10 cellular contexts compared by ENCODE assay signal in the genomic region with DNA sequence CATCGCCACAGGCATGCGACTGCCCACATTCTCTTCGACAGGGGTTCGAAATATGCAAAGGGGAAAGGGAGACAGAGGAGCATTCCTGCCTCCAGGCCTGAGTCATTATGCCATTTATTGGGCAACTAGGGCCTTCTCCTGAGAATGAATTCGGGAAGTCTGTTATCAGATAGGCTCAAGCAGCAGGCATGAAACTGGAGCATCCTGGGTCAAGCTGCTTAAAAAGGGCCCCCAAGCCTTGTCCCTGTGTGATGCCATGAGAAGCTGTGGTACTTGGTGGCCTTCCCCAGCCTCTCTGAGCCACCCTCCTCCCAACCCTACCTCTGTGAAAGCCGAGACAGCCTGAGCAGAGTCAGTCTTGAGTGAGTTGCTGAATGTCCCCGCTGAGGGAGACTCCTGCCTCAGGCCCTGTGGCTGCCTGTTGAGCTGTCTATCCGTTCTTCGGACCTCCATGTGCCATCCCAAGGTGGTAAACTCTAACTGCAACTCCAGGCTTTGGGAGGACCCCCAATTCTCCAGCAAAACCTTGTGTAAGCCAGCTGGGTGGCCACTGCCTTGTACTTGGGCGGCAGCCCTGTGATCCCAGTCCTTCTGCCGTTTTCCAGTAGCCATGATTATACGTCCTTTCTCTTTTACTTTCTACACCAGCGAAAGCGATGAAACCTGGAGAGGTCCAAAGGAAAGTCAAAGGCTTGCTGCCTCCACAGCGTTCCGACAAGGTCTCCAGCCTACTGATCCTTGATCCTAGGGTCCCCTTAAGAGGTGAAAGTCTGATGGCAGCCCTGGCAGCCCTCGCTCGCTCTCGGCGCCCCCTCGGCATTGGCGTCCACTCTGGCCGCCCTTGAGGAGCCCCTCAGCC. TPM values are rescaled to one million over a fixed set of nuclear protein-coding genes. Genes with fewer than 3 reads are reported as not detected.
DNase-seq lines count a peak whose midpoint lies in the region; ATAC-seq, FAIRE-seq and TF ChIP-seq lines count a peak whose summit lies in the region.
"Had no signal": no experiment of that assay in that cellular context is flagged by ENCODE, and none has a peak within 500 bp of the region (broad histone marks: within the 10 kb centered on the region; RNA-seq: fewer than 3 reads in every experiment).

No MANE protein-coding gene starts in this region.

- H3K27ac ChIP-seq in GM23248 (peak overlapping the region; percentile 78), GM12878 (ENCODE audit: control insufficient read depth, insufficient read depth) (peak overlapping the region; percentile 90), mucosa of rectum (ENCODE audit: low read depth in 2 of 2, low read length in 2 of 2) (peak overlapping the region in 1 of 2 donors; percentile 58), esophagus squamous epithelium (peak overlapping the region in 2 of 4 donors; percentile 62 to 64)

- WGBS in GM23248 (ENCODE audit: low coverage in 1 of 2, low lambda C conversion rate in 2 of 2, missing lambda C conversion rate in 2 of 2), 2 experiments = 66 to 81% methylated on average over 12 to 21 of the region's 23 CpGs
- whole genome bisulfite sequencing in GM12878 (ENCODE audit: insufficient coverage, insufficient replicate concordance, low lambda C conversion rate, missing lambda C conversion rate) = 36% methylated on average over 23 of the region's 23 CpGs
- 59 to 97% methylated on average over 5 to 17 of the region's 23 CpGs for WGBS in esophagus squamous epithelium, 2 donors

- POLR2A ChIA-PET in GM12878 (lab: Charles Lee) = no interaction called here

- H3K27me3 ChIP-seq in GM23248 (replicated peaks; ENCODE audit: insufficient read depth) (no peaks in the 10 kb centered on the region), GM12878 (replicated peaks in 1 of 2; ENCODE audit: control insufficient read depth in 2 of 2, insufficient read depth in 2 of 2, low read length in 1 of 2) (no peaks in the 10 kb centered on the region), mucosa of rectum (ENCODE audit: control insufficient read depth in 2 of 2, insufficient read depth in 2 of 2, low read length in 2 of 2) (no peaks in the 10 kb centered on the region), esophagus squamous epithelium (no peaks in the 10 kb centered on the region)

- no peaks in the 10 kb centered on the region for H3K36me3 ChIP-seq in GM23248 (ENCODE audit: low read depth)
- H3K36me3 ChIP-seq in GM12878 (ENCODE audit: control insufficient read depth in 2 of 2, insufficient read depth in 2 of 2, low read length in 1 of 2) = no peaks in the 10 kb centered on the region; a peak in 1 of 4 replicates
- no peaks in the 10 kb centered on the region for H3K36me3 ChIP-seq in mucosa of rectum (ENCODE audit: control insufficient read depth in 2 of 2, insufficient read depth in 2 of 2, low read length in 2 of 2)
- H3K36me3 ChIP-seq in esophagus squamous epithelium = peaks cover 0 to 11% (median 0%) of the 10 kb centered on the region in 3 donors

- TF ChIP-seq EP300 in GM12878 (IDR thresholded peaks at IDR 0.05; ENCODE audit: borderline replicate concordance in 1 of 2, control insufficient read depth in 1 of 2, low read depth in 2 of 2, low read length in 2 of 2) = no peak

- H3K79me2 ChIP-seq in GM23248 (ENCODE audit: insufficient read depth) = 0 out of 2 replicates have a peak, but pooled peaks cover 4% of the 10 kb centered on the region
- H3K79me2 ChIP-seq in GM12878 (ENCODE audit: control insufficient read depth, insufficient read depth, low read length) = peaks cover 4% of the 10 kb centered on the region

- in situ Hi-C loops in GM23248 (cut with MboI) = no loop called here
- in situ Hi-C loops in GM12878 (cut with MboI) = no loop called here

- H4K20me1 ChIP-seq in GM23248 (ENCODE audit: insufficient read depth) (no peaks in the 10 kb centered on the region), GM12878 (ENCODE audit: control insufficient read depth, insufficient read depth) (no peaks in the 10 kb centered on the region)

- H3K4me1 ChIP-seq in GM23248 (ENCODE audit: insufficient read depth) (peaks cover 24% of the 10 kb centered on the region), GM12878 (ENCODE audit: control insufficient read depth, insufficient read depth, low read length) (peaks cover 31% of the 10 kb centered on the region), mucosa of rectum (ENCODE audit: control insufficient read depth in 2 of 2, insufficient read depth in 2 of 2, low read length in 2 of 2) (peaks cover 9 to 14% of the 10 kb centered on the region in 2 donors), esophagus squamous epithelium (peaks cover 10 to 23% (median 16%) of the 10 kb centered on the region in 3 donors)

- RAD21 ChIA-PET in GM12878 (lab: Charles Lee; ENCODE audit: unreplicated experiment) = interaction anchor here (1.0 kb wide), 1 partner anchor 21 kb away, joined by 3 read pairs; no protein-coding TSS in a partner anchor

- no peak for TF ChIP-seq CTCF in GM12878 (IDR thresholded peaks at IDR 0.05 in 2 of 3, conservative IDR thresholded peaks at IDR 0.05 in 1 of 3; ENCODE audit: control insufficient read depth in 2 of 3, extremely low read depth in 1 of 3, insufficient read depth in 1 of 3, low read depth in 3 of 3, low read length in 3 of 3)
- TF ChIP-seq CTCF in esophagus squamous epithelium (IDR thresholded peaks at IDR 0.05) = no peak

- H3K9me2 ChIP-seq in GM23248 (ENCODE audit: insufficient read depth) = no peaks in the 10 kb centered on the region

- DNase-seq in AG08396 (ENCODE audit: low spot score) (peak; percentile 66), GM23248 (peak; percentile 68), GM12878 (ENCODE audit: low read depth, low spot score) (no peak), esophagus squamous epithelium (lab: John Stamatoyannopoulos, UW) (no peak), urothelium cell line (ENCODE audit: low spot score) (no peak), erythroblast (lab: John Stamatoyannopoulos, UW) (no peak)
- DNase-seq: caudate nucleus, midbrain had no signal

- peak overlapping the region; percentile 60 for H3K9ac ChIP-seq in GM23248
- H3K9ac ChIP-seq in GM12878 (ENCODE audit: control insufficient read depth, insufficient read depth, low read length) = peak overlapping the region; percentile 71
- peak overlapping the region in 1 of 2 donors; percentile 75 for H3K9ac ChIP-seq in mucosa of rectum (ENCODE audit: low read depth in 1 of 2, low read length in 2 of 2)

- H3K9me3 ChIP-seq in GM23248 (ENCODE audit: low read depth) = no peaks in the 10 kb centered on the region
- H3K9me3 ChIP-seq in GM12878 (replicated peaks; ENCODE audit: control insufficient read depth, insufficient read depth, low read length) = no peaks in the 10 kb centered on the region
- H3K9me3 ChIP-seq in mucosa of rectum (ENCODE audit: control insufficient read depth in 2 of 2, low read length in 2 of 2) = no peaks in the 10 kb centered on the region
- H3K9me3 ChIP-seq in esophagus squamous epithelium = no peaks in the 10 kb centered on the region

- H2AFZ ChIP-seq in GM23248 (no peak overlapping the region), GM12878 (ENCODE audit: control insufficient read depth, low read depth, low read length) (peak overlapping the region; percentile 25)

- ATAC-seq in GM12878 = 0 out of 3 replicates have a peak, but pooled peaks have one; percentile 2
- no peak for ATAC-seq in GM21381 (IDR thresholded peaks at IDR 0.05; ENCODE audit: unreplicated experiment)

- TF ChIP-seq POLR2A in GM12878 (IDR thresholded peaks at IDR 0.05; ENCODE audit: low read depth, low read length) = no peak; the same call in 1 of the 2 replicates
- no peak for TF ChIP-seq POLR2A in esophagus squamous epithelium (IDR thresholded peaks at IDR 0.05)
- no peak for TF ChIP-seq POLR2A in erythroblast (IDR thresholded peaks at IDR 0.05; ENCODE audit: low read length)

- BruUV-seq in GM12878 (replicated peaks; lab: Mats Ljungman, UMichigan) = no TSS peak

- peak overlapping the region; percentile 61 for H3K4me2 ChIP-seq in GM23248 (ENCODE audit: unreplicated experiment)
- H3K4me2 ChIP-seq in GM12878 (ENCODE audit: control insufficient read depth, insufficient read depth) = peak overlapping the region; percentile 77

- CTCF ChIA-PET in GM12878 (lab: Yijun Ruan, JAX) = no interaction called here

- FAIRE-seq in GM12878 (lab: Jason Lieb, UNC) = no peak
- FAIRE-seq in urothelium cell line (lab: Jason Lieb, UNC) = no peak

- intact Hi-C loops in GM12878 (cut with micrococcal nuclease; ENCODE audit: unreplicated experiment) (no loop called here), esophagus squamous epithelium (cut with DNase I) (no loop called here)

- SMC1A ChIA-PET in GM12878 (lab: Charles Lee; ENCODE audit: uncharacterized antibody, unreplicated experiment) = no interaction called here

- no peak for TF ChIP-seq RAD21 in GM12878 (IDR thresholded peaks at IDR 0.05; ENCODE audit: insufficient read depth, low read depth, low read length)

- H3F3A ChIP-seq in GM23248 (ENCODE audit: insufficient read depth) = no peaks in the 10 kb centered on the region

- H3K4me3 ChIP-seq in GM23248 (no peak overlapping the region), GM12878 (peak overlapping the region; percentile 74), mucosa of rectum (ENCODE audit: low read length in 2 of 2) (peak overlapping the region; percentile 71 to 79), esophagus squamous epithelium (peak overlapping the region in 2 of 4 donors; percentile 69 to 70)

TF ChIP-seq in GM12878, 131 proteins besides CTCF, POLR2A, EP300 and RAD21:
- TF ChIP-seq YY1 (IDR thresholded peaks at IDR 0.05; ENCODE audit: low read depth, low read length) = 0 out of 2 replicates have a peak, but pooled peaks have one; percentile 20
- TF ChIP-seq CEBPB (IDR thresholded peaks at IDR 0.05; ENCODE audit: borderline replicate concordance in 1 of 2, low read depth in 2 of 2, low read length in 2 of 2) = no peak

RNA-seq across cellular contexts. Expression of a gene that starts 37.7 kb away (rescaled TPM):
- 8.5 and 8.7 TPM in 2 replicates for total RNA-seq in GM23248 (2014; rRNA removed; shearing (Covaris generic))
- polyA plus RNA-seq in GM23248 (2016; fragmentation: Nextera tagmentation; extraction: Ambion mirVana) (188 and 193 TPM in 2 replicates), GM12878 (2011; rRNA removed) (32.1 and 33.6 TPM in 2 replicates), GM12878 (2014; fragmentation: Illumina TruSeq; extraction: Trizol) (56.4 and 82.3 TPM in 2 replicates), GM12878 (2014; fragmentation: Nextera tagmentation; extraction: Ambion mirVana) (100 to 1,000 TPM; 113 to 115 TPM), GM12878 (2014; rRNA removed) (29.0 and 37.3 TPM in 2 replicates), GM12878 (2016; fragmentation: Nextera tagmentation; extraction: Ambion mirVana) (100 to 1,000 TPM; 108 to 122 TPM)
- total RNA-seq in GM12878 (2013; cell fraction: nucleolus; rRNA removed) = 11.0 and 16.2 TPM in 2 replicates
- total RNA-seq in GM12878 (2014; rRNA removed) (7.8 and 10.8 TPM in 2 replicates), GM12878 (2014; rRNA removed; fragmentation: Illumina TruSeq; extraction: Trizol) (10.9 and 12.8 TPM in 2 replicates), GM12878 (2021) (40.7 and 41.9 TPM in 2 replicates), esophagus squamous epithelium (10 to 100 TPM in 2 of 4 donors, 1 to 10 TPM in 2; 8.3 to 17.7 (median 10.8) TPM)
- polyA plus RNA-seq in GM12878 (2011; ENCODE audit: low read depth) = 24.2 TPM
- polyA plus RNA-seq in GM12878 (2011; cell fraction: cytosol; rRNA removed) = 42.9 and 44.8 TPM in 2 replicates
- polyA plus RNA-seq in GM12878 (2011; cell fraction: nucleus; rRNA removed) = 26.5 and 27.1 TPM in 2 replicates
- 33.3 and 41.9 TPM in 2 replicates for polyA plus RNA-seq in GM12878 (2012)
- 12.5 and 14.9 TPM in 2 replicates for polyA minus RNA-seq in GM12878 (2011; rRNA and poly(A)+ RNA removed)
- 13.2 and 19.8 TPM in 2 replicates for polyA minus RNA-seq in GM12878 (2011; cell fraction: cytosol; rRNA and poly(A)+ RNA removed)
- 17.5 and 20.1 TPM in 2 replicates for polyA minus RNA-seq in GM12878 (2011; cell fraction: nucleus; rRNA and poly(A)+ RNA removed)

Comparison
In these comparisons a context has a peak if more than half of its experiments do, and no peak if none do; other contexts are left out.
1. DNase-seq: peak in AG08396 (single experiment) and GM23248 (single experiment); none in GM12878 (single experiment), esophagus squamous epithelium (single experiment), urothelium cell line (single experiment) and erythroblast (0 of 2).